ENCODE assay signal across 10 cellular contexts in the genomic region with DNA sequence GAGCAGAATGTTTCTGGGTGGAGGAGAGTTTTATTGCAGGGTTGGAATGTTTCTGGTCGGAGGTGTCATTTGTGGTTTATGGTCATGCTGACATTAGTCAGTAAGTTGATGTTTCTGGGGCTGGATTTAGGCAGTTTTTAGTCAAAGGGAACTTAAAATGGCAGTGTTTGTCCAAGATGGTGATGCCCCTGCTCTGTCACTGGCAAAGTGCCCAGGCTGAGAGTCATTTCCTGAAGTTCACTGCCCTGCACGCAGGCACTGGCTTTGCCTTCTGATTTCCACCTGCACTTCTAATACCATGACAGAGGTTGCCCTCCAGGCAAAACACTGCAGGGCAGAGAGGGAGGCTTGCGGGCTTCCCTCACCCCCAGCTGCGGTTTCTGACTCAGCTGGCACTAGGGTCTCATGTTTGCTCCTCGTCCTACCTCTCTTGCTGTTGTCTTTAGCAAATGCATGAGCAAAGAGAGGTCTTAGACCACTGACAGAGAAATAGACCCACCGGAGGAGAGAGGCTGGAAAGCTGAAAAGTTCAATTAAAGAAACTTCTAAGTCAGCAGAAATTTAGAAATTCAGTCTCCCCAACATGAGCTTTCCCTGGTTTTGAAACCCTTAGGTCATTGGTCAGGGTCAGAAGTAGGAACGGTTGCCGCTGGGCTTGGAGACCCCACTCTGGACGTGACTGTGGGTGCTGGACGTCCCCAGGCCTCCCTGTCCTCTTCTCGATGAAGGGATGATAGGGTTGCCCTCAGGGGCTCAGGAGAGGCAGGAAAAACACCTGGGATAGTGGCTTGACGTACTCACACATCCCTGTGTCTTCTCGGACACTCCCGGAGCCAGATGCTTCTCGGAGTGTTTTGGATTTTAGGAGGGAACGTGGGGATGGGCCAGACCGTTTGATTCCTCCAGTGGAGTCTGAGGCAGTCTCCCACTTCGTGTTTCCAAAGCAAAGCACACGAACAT. TPM values are rescaled to one million over a fixed set of nuclear protein-coding genes. Genes with fewer than 3 reads are reported as not detected.
DNase-seq lines count a peak whose midpoint lies in the region; ATAC-seq and TF ChIP-seq lines count a peak whose summit lies in the region.
"Had no signal": no experiment of that assay in that cellular context is flagged by ENCODE, and none has a peak within 500 bp of the region (broad histone marks: within the 10 kb centered on the region; RNA-seq: fewer than 3 reads in every experiment).

No MANE protein-coding gene starts in this region.

- ATAC-seq in psoas muscle: no peak
- no peak for ATAC-seq in gastrocnemius medialis

- intact Hi-C loops in psoas muscle (cut with DNase I) (no loop called here), gastrocnemius medialis (cut with DNase I; ENCODE audit: low total_unique reads) (no loop called here)

- H3K4me1 ChIP-seq in GM23248 (ENCODE audit: insufficient read depth) (peaks cover 13% of the 10 kb centered on the region), psoas muscle (no peaks in the 10 kb centered on the region), gastrocnemius medialis (no peaks in the 10 kb centered on the region)

- H4K20me1 ChIP-seq in GM23248 (ENCODE audit: insufficient read depth): no peaks in the 10 kb centered on the region

- in situ Hi-C loops in GM23248 (cut with MboI): no loop called here
- in situ Hi-C loops in GM13976 (cut with MboI; ENCODE audit: low sequenced_read_pairs, unreplicated experiment): no loop called here
- in situ Hi-C loops in gastrocnemius medialis (cut with MboI; ENCODE audit: low sequenced_read_pairs in 4 of 4): no loop called here

- no peaks in the 10 kb centered on the region for H3K79me2 ChIP-seq in GM23248 (ENCODE audit: insufficient read depth)

- 77 to 78% methylated on average over 19 of the region's 19 CpGs for WGBS in GM23248 (ENCODE audit: low coverage in 1 of 2, low lambda C conversion rate in 2 of 2, missing lambda C conversion rate in 2 of 2), 2 experiments
- WGBS in psoas muscle, 3 donors: 82 to 83% (median 82%) methylated on average over 19 of the region's 19 CpGs

- H3K9ac ChIP-seq in GM23248: no peak overlapping the region

- H3K9me3 ChIP-seq in GM23248 (ENCODE audit: low read depth) (no peaks in the 10 kb centered on the region), psoas muscle (no peaks in the 10 kb centered on the region), gastrocnemius medialis (no peaks in the 10 kb centered on the region)

- no peak overlapping the region for H3K27ac ChIP-seq in GM23248
- no peak overlapping the region for H3K27ac ChIP-seq in psoas muscle
- H3K27ac ChIP-seq in gastrocnemius medialis: no peak overlapping the region

- H3F3A ChIP-seq in GM23248 (ENCODE audit: insufficient read depth): peaks cover 14% of the 10 kb centered on the region

- no peaks in the 10 kb centered on the region for H3K9me2 ChIP-seq in GM23248 (ENCODE audit: insufficient read depth)

- H3K36me3 ChIP-seq in GM23248 (ENCODE audit: low read depth): no peaks in the 10 kb centered on the region
- H3K36me3 ChIP-seq in psoas muscle (ENCODE audit: insufficient read depth in 1 of 2, low read depth in 1 of 2): no peaks in the 10 kb centered on the region
- no peaks in the 10 kb centered on the region for H3K36me3 ChIP-seq in gastrocnemius medialis

- H3K27me3 ChIP-seq in GM23248 (replicated peaks; ENCODE audit: insufficient read depth) (peaks cover 3% of the 10 kb centered on the region; the same call in 1 of the 2 replicates), psoas muscle (ENCODE audit: insufficient read depth in 3 of 3, low read length in 2 of 3) (peaks cover 0 to 12% (median 0%) of the 10 kb centered on the region in 3 donors), gastrocnemius medialis (peaks cover 0 to 4% (median 0%) of the 10 kb centered on the region in 3 donors)

- TF ChIP-seq CTCF in foreskin fibroblast (IDR thresholded peaks at IDR 0.05; ENCODE audit: low read depth, low read length) (no peak), GM13976 (IDR thresholded peaks at IDR 0.05; ENCODE audit: borderline replicate concordance, control extremely low read depth, extremely low read depth, insufficient read depth, missing control alignments) (no peak), psoas muscle (IDR thresholded peaks at IDR 0.05) (no peak), gastrocnemius medialis (IDR thresholded peaks at IDR 0.05 in 4 of 5, conservative IDR thresholded peaks at IDR 0.05 in 1 of 5) (no peak)

- H3K4me2 ChIP-seq in GM23248 (ENCODE audit: unreplicated experiment): no peak overlapping the region

- H3K4me3 ChIP-seq in GM23248: no peak overlapping the region
- no peak overlapping the region for H3K4me3 ChIP-seq in foreskin fibroblast (ENCODE audit: low read depth in 1 of 2, low read length in 2 of 2)
- no peak overlapping the region for H3K4me3 ChIP-seq in psoas muscle
- no peak overlapping the region for H3K4me3 ChIP-seq in gastrocnemius medialis

- no peak for TF ChIP-seq POLR2A in gastrocnemius medialis (IDR thresholded peaks at IDR 0.05)

- H2AFZ ChIP-seq in GM23248: no peak overlapping the region

- peak; percentile 74 for DNase-seq in AG08395 (ENCODE audit: low spot score)
- peak; percentile 81 for DNase-seq in GM23248
- DNase-seq in RPMI8226: peak; percentile 94
- DNase-seq in foreskin fibroblast: peak; percentile 95 to 97
- no peak for DNase-seq in GM13976 (ENCODE audit: low spot score)
- no peak for DNase-seq in psoas muscle
- no peak for DNase-seq in gastrocnemius medialis
- DNase-seq in nucleus accumbens (lab: John Stamatoyannopoulos, UW): no peak
- DNase-seq: activated CD8-positive, alpha-beta memory T cell treated with anti-CD3 and anti-CD28 coated beads, Interleukin-2, amount 50 U/mL, for 48 hours; stimulated activated CD4-positive, alpha-beta T cell treated with anti-CD3 and anti-CD28 coated beads, Interleukin-4, amount 100 ng/mL, for 4 hours had no signal

RNA-seq across cellular contexts. Expression of a gene that starts 26.3 kb away (rescaled TPM):
- 7.7 TPM in 1 of 2 replicates, not detected in the other for total RNA-seq in GM23248 (2014; rRNA removed; shearing (Covaris generic))
- 6.8 and 8.2 TPM in 2 replicates for polyA plus RNA-seq in GM23248 (2016; fragmentation: Nextera tagmentation; extraction: Ambion mirVana)
- total RNA-seq in psoas muscle: 1 to 10 TPM; 2.0 to 5.1 (median 3.4) TPM
- 1 to 10 TPM in 2 of 3 donors, under 1 TPM in 1; 0.45 to 3.1 (median 1.3) TPM for polyA plus RNA-seq in psoas muscle
- 1 to 10 TPM in 1 of 4 donors, under 1 TPM in 3; 0.36 to 1.8 (median 0.59) TPM for total RNA-seq in gastrocnemius medialis

Comparison
In these comparisons a context has a peak if more than half of its experiments do, and no peak if none do; other contexts are left out.
1. DNase-seq: peak in AG08395 (single experiment), GM23248 (single experiment), RPMI8226 (single experiment) and foreskin fibroblast (2 of 2); none in GM13976 (single experiment), psoas muscle (0 of 2), gastrocnemius medialis (0 of 2) and nucleus accumbens (0 of 56).